In the genomic region with DNA sequence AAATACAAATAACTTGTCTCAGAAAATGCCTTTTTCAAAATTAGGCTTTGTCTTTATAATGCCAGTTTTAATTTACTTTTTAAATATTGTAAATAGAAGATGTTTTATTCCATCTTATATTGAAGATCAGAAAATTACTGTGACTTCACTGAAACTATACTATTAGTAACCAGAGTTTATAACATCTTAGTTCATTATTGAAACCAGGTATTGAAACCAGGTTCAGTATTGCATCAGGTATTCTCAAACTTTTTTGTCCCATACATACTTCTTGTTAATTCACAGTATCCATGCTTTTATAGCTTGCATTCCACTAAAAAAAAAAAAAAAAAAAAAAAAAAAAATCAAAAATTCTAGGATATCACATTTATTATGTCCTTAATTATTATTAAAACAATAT, we compare ENCODE assay signal across 16 cellular contexts.
DNase-seq lines count a peak whose midpoint lies in the region; ATAC-seq and TF ChIP-seq lines count a peak whose summit lies in the region.
"Had no signal": no experiment of that assay in that cellular context is flagged by ENCODE, and none has a peak within 500 bp of the region (broad histone marks: within the 10 kb centered on the region; RNA-seq: fewer than 3 reads in every experiment).

No MANE protein-coding gene starts in this region.

- H3K79me1 ChIP-seq in H9 (ENCODE audit: insufficient read depth, low read depth, low read length, poor library complexity, severe bottlenecking): no peaks in the 10 kb centered on the region

- no peak overlapping the region for H4K5ac ChIP-seq in H9 (ENCODE audit: insufficient read length, low read depth, low read length)

- no peak overlapping the region for H3K27ac Mint-ChIP-seq in stimulated activated naive CD8-positive, alpha-beta T cell treated with anti-CD3 and anti-CD28 coated beads, Interleukin-15, amount 100 ng/mL, for 72 hours
- H3K27ac Mint-ChIP-seq in effector memory CD8-positive, alpha-beta T cell: no peak overlapping the region
- no peak overlapping the region for H3K27ac Mint-ChIP-seq in H9
- H3K27ac Mint-ChIP-seq: CD8-positive, alpha-beta memory T cell had no signal

- no peak overlapping the region for H2BK20ac ChIP-seq in H9 (ENCODE audit: low read depth, low read length, poor library complexity, severe bottlenecking)

- TF ChIP-seq CTCF in MM.1S (IDR thresholded peaks at IDR 0.05; ENCODE audit: low read length): no peak
- TF ChIP-seq CTCF in H9 (conservative IDR thresholded peaks at IDR 0.05): no peak

- H3K4ac ChIP-seq in H9 (ENCODE audit: low read depth, low read length): no peak overlapping the region

- no peak overlapping the region for H2BK120ac ChIP-seq in H9 (ENCODE audit: low read depth, low read length, poor library complexity, severe bottlenecking)

- no peak overlapping the region for H3K4me3 ChIP-seq in MM.1S (ENCODE audit: low read length)
- H3K4me3 ChIP-seq: BLaER1, K562 had no signal

- H4K91ac ChIP-seq in H9 (ENCODE audit: insufficient read length, low read depth, low read length): no peak overlapping the region

- H3T11ph ChIP-seq in H9 (ENCODE audit: low read length): no peak overlapping the region

- H3K9me3 Mint-ChIP-seq in stimulated activated naive CD8-positive, alpha-beta T cell treated with anti-CD3 and anti-CD28 coated beads, Interleukin-15, amount 100 ng/mL, for 72 hours: no peaks in the 10 kb centered on the region
- no peaks in the 10 kb centered on the region for H3K9me3 Mint-ChIP-seq in effector memory CD8-positive, alpha-beta T cell
- peaks cover 0 to 5% of the 10 kb centered on the region in 2 experiments; a peak in 1 of 5 replicates for H3K9me3 Mint-ChIP-seq in H9

- no peak overlapping the region for H2AK5ac ChIP-seq in H9 (ENCODE audit: insufficient read length, low read length)

- H3K9me2 ChIP-seq in MM.1S (replicated peaks; ENCODE audit: insufficient read depth, low read length): no peaks in the 10 kb centered on the region

- no peak overlapping the region for H3K23ac ChIP-seq in H9 (ENCODE audit: insufficient read length, low read depth, low read length)

- no peak overlapping the region for H3K9ac ChIP-seq in MM.1S (ENCODE audit: low read length)
- H3K9ac ChIP-seq in H9 (ENCODE audit: extremely low read depth, insufficient read length, low read length): no peak overlapping the region
- H3K9ac ChIP-seq: BLaER1 had no signal

- H2BK15ac ChIP-seq in H9 (ENCODE audit: low read depth, low read length): no peak overlapping the region

- H4K20me1 ChIP-seq in MM.1S (ENCODE audit: insufficient read depth, low read length) (no peaks in the 10 kb centered on the region), H9 (ENCODE audit: control insufficient read depth, insufficient read depth, insufficient read length) (no peaks in the 10 kb centered on the region)
- H4K20me1 ChIP-seq: BLaER1 had no signal

- peaks cover 9% of the 10 kb centered on the region for H3K4me1 Mint-ChIP-seq in stimulated activated naive CD8-positive, alpha-beta T cell treated with anti-CD3 and anti-CD28 coated beads, Interleukin-15, amount 100 ng/mL, for 72 hours
- H3K4me1 Mint-ChIP-seq in effector memory CD8-positive, alpha-beta T cell (ENCODE audit: low read depth in 2 of 2): no peaks in the 10 kb centered on the region
- peaks cover 44 to 51% of the 10 kb centered on the region in 2 experiments for H3K4me1 Mint-ChIP-seq in H9
- H3K4me1 Mint-ChIP-seq: CD8-positive, alpha-beta memory T cell had no signal

- DNase-seq in stimulated activated naive CD8-positive, alpha-beta T cell treated with anti-CD3 and anti-CD28 coated beads, Interleukin-15, amount 100 ng/mL, for 72 hours: no peak
- DNase-seq in stimulated activated naive CD8-positive, alpha-beta T cell treated with anti-CD3 and anti-CD28 coated beads, Interleukin-15, Interleukin-2, amounts not matched to agents 100 U/mL and 50 U/mL, for 24 hours: no peak
- peak; percentile 19 for DNase-seq in MM.1S
- DNase-seq in effector memory CD8-positive, alpha-beta T cell: no peak
- no peak for DNase-seq in NCI-H1105 (lab: John Stamatoyannopoulos, UW)
- no peak for DNase-seq in H9
- DNase-seq: Caco-2; CD8-positive, alpha-beta memory T cell; DND-41; GDM1 had no signal

- no peak overlapping the region for H2BK12ac ChIP-seq in H9 (ENCODE audit: insufficient read length, low read depth, low read length)

- peaks cover 9% of the 10 kb centered on the region; the same call in 1 of the 2 replicates for H3F3A ChIP-seq in MM.1S (ENCODE audit: insufficient read depth, low read length)

- H3K27me3 ChIP-seq in MM.1S (replicated peaks; ENCODE audit: insufficient read depth, low read length): no peaks in the 10 kb centered on the region
- no peaks in the 10 kb centered on the region for H3K27me3 ChIP-seq in H9 (ENCODE audit: insufficient read depth, low read length)
- H3K27me3 ChIP-seq: BLaER1 had no signal

- H3K4me3 Mint-ChIP-seq in stimulated activated naive CD8-positive, alpha-beta T cell treated with anti-CD3 and anti-CD28 coated beads, Interleukin-15, amount 100 ng/mL, for 72 hours: no peak overlapping the region
- H3K4me3 Mint-ChIP-seq in effector memory CD8-positive, alpha-beta T cell: no peak overlapping the region
- no peak overlapping the region for H3K4me3 Mint-ChIP-seq in H9
- H3K4me3 Mint-ChIP-seq: CD8-positive, alpha-beta memory T cell had no signal

- H4K8ac ChIP-seq in H9 (replicated peaks; ENCODE audit: insufficient read length, low read depth, low read length): no peak overlapping the region

- H3K4me1 ChIP-seq in MM.1S (ENCODE audit: low read length) (peaks cover 20% of the 10 kb centered on the region), H9 (ENCODE audit: insufficient read depth, low read length) (peaks cover 5% of the 10 kb centered on the region; the same call in 1 of the 2 replicates)
- H3K4me1 ChIP-seq: BLaER1, Caco-2 had no signal

- no peaks in the 10 kb centered on the region for H3K36me3 Mint-ChIP-seq in effector memory CD8-positive, alpha-beta T cell (ENCODE audit: insufficient read depth)
- peaks cover 0 to 7% (median 4%) of the 10 kb centered on the region in 3 experiments; a peak in 1 of 7 replicates for H3K36me3 Mint-ChIP-seq in H9 (ENCODE audit: insufficient read depth in 1 of 3, low read depth in 3 of 3)
- H3K36me3 Mint-ChIP-seq: CD8-positive, alpha-beta memory T cell had no signal

- H3K27ac ChIP-seq in MM.1S (ENCODE audit: low read length) (peak overlapping the region; percentile 12; the same call in 1 of the 2 replicates), H9 (ENCODE audit: insufficient read length, low read depth, low read length) (no peak overlapping the region)
- H3K27ac ChIP-seq: 22Rv1, BLaER1 had no signal

- H3K36me3 ChIP-seq in MM.1S (replicated peaks; ENCODE audit: insufficient read depth, low read length): no peaks in the 10 kb centered on the region
- H3K36me3 ChIP-seq: BLaER1 had no signal

- H3K18ac ChIP-seq in H9 (ENCODE audit: insufficient read length, low read depth, low read length): no peak overlapping the region

- H3K14ac ChIP-seq in H9 (ENCODE audit: insufficient read depth, low read length): no peak overlapping the region

- H3K9me3 ChIP-seq in MM.1S (replicated peaks; ENCODE audit: insufficient read depth, low read length) (no peaks in the 10 kb centered on the region), H9 (ENCODE audit: control insufficient read depth, low read depth, low read length) (no peaks in the 10 kb centered on the region)
- H3K9me3 ChIP-seq: BLaER1, Caco-2 had no signal

- no peaks in the 10 kb centered on the region for H3K79me2 ChIP-seq in MM.1S (ENCODE audit: low read length)
- H3K79me2 ChIP-seq in H9 (ENCODE audit: insufficient read depth, low read length): no peaks in the 10 kb centered on the region

- no peaks in the 10 kb centered on the region for H3K23me2 ChIP-seq in H9 (ENCODE audit: insufficient read length, low read depth, low read length, poor library complexity, severe bottlenecking)

- H2BK5ac ChIP-seq in H9 (ENCODE audit: insufficient read length, low read length): no peak overlapping the region

- H3K4me2 ChIP-seq in MM.1S (ENCODE audit: low read depth, low read length): no peak overlapping the region; the same call in 1 of the 2 replicates
- no peak overlapping the region for H3K4me2 ChIP-seq in H9 (ENCODE audit: insufficient read depth, insufficient read length, low read length)
- H3K4me2 ChIP-seq: BLaER1 had no signal

- peak; percentile 57 for ATAC-seq in stimulated activated naive CD8-positive, alpha-beta T cell treated with anti-CD3 and anti-CD28 coated beads, Interleukin-15, amount 100 ng/mL, for 72 hours
- no peak for ATAC-seq in stimulated activated naive CD8-positive, alpha-beta T cell treated with anti-CD3 and anti-CD28 coated beads, Interleukin-15, Interleukin-2, amounts not matched to agents 100 U/mL and 50 U/mL, for 24 hours
- peak; percentile 56 for ATAC-seq in HG02885 (IDR thresholded peaks at IDR 0.05; ENCODE audit: poor library complexity, unreplicated experiment)
- no peak for ATAC-seq in effector memory CD8-positive, alpha-beta T cell (replicated peaks)
- no peak for ATAC-seq in GM21367 (IDR thresholded peaks at IDR 0.05; ENCODE audit: unreplicated experiment)
- ATAC-seq: HCT116, K562 had no signal

- H3K27me3 Mint-ChIP-seq in stimulated activated naive CD8-positive, alpha-beta T cell treated with anti-CD3 and anti-CD28 coated beads, Interleukin-15, amount 100 ng/mL, for 72 hours: peaks cover 26% of the 10 kb centered on the region
- peaks cover 6 to 18% of the 10 kb centered on the region in 2 donors for H3K27me3 Mint-ChIP-seq in effector memory CD8-positive, alpha-beta T cell
- peaks cover 19% of the 10 kb centered on the region for H3K27me3 Mint-ChIP-seq in H9 (ENCODE audit: low read depth)

- H2AFZ ChIP-seq in MM.1S (ENCODE audit: low read length): no peak overlapping the region
- no peak overlapping the region for H2AFZ ChIP-seq in H9 (ENCODE audit: low read length)

- no peak overlapping the region for H3K56ac ChIP-seq in H9 (ENCODE audit: insufficient read length, low read depth, low read length)

Comparison
In these comparisons a context has a peak if more than half of its experiments do, and no peak if none do; other contexts are left out.
1. ATAC-seq: peak in stimulated activated naive CD8-positive, alpha-beta T cell treated with anti-CD3 and anti-CD28 coated beads, Interleukin-15, amount 100 ng/mL, for 72 hours (single experiment) and HG02885 (single experiment); none in stimulated activated naive CD8-positive, alpha-beta T cell treated with anti-CD3 and anti-CD28 coated beads, Interleukin-15, Interleukin-2, amounts not matched to agents 100 U/mL and 50 U/mL, for 24 hours (single experiment), effector memory CD8-positive, alpha-beta T cell (single experiment) and GM21367 (single experiment).